16 cellular contexts compared by ENCODE assay signal in the genomic region with DNA sequence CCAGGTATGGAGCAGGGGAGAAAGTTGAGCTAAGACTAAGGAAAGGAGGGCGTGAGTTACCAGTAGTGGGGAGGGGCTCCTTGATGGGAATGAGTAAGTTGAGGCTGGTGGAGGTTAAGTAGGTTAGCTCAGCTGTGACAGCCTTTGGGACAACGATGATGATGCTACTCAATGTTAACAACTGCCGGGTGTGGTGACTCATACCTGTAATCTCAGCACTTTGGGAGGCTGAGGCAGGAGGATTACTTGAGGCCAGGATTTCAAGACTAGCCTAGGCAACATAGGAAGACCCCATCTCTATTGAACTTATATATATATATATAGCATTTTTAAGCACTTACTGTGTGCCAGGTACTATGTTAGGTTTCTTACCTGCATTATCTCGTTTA. TPM values are rescaled to one million over a fixed set of nuclear protein-coding genes. Genes with fewer than 3 reads are reported as not detected.
DNase-seq lines count a peak whose midpoint lies in the region; ATAC-seq lines count a peak whose summit lies in the region.
"Had no signal": no experiment of that assay in that cellular context is flagged by ENCODE, and none has a peak within 500 bp of the region (broad histone marks: within the 10 kb centered on the region; RNA-seq: fewer than 3 reads in every experiment).

No MANE protein-coding gene starts in this region.

- H2AFZ ChIP-seq in trophoblast cell (ENCODE audit: insufficient read depth, low read length, poor library complexity): no peak overlapping the region

- no peak overlapping the region for H4K12ac ChIP-seq in trophoblast cell (ENCODE audit: low read depth, low read length)

- no peak overlapping the region for H2BK5ac ChIP-seq in trophoblast cell (ENCODE audit: low read depth, low read length, poor library complexity)

- peak; percentile 23 for DNase-seq in activated CD8-positive, alpha-beta memory T cell treated with anti-CD3 and anti-CD28 coated beads, Interleukin-2, amount 50 U/mL, for 48 hours
- no peak for DNase-seq in activated CD8-positive, alpha-beta memory T cell treated with anti-CD3 and anti-CD28 coated beads, Interleukin-2, amount 50 U/mL, for 4 hours
- peak; percentile 52 for DNase-seq in RKO (ENCODE audit: low spot score)
- no peak for DNase-seq in left colon
- peak in 1 of 2 donors; percentile 56 for DNase-seq in trophoblast cell
- DNase-seq: CD4-positive, alpha-beta memory T cell; DMS153; DMS79; GF-D8; GOT3; H7 had no signal

- WGBS in trophoblast cell (ENCODE audit: extremely low coverage, insufficient coverage, insufficient read length): no CpG with 5 or more reads among the region's 4 CpGs

- no peaks in the 10 kb centered on the region for H3K79me2 ChIP-seq in trophoblast cell (ENCODE audit: control insufficient read depth, insufficient read depth, low read length, poor library complexity)

- H3K14ac ChIP-seq in trophoblast cell (ENCODE audit: low read length): no peak overlapping the region

- H3K18ac ChIP-seq in trophoblast cell (ENCODE audit: low read length): no peak overlapping the region

- no peak overlapping the region for H2BK12ac ChIP-seq in trophoblast cell (ENCODE audit: low read length)

- no peak overlapping the region for H3K9ac ChIP-seq in trophoblast cell (ENCODE audit: low read length)
- H3K9ac ChIP-seq: BLaER1 had no signal

- no peak overlapping the region for H3K23ac ChIP-seq in trophoblast cell (ENCODE audit: low read length)

- peaks cover 3% of the 10 kb centered on the region for H3K79me1 ChIP-seq in trophoblast cell (ENCODE audit: low read length)

- H4K8ac ChIP-seq in trophoblast cell (ENCODE audit: low read depth, low read length): no peak overlapping the region

- peak overlapping the region; percentile 3 for H4K91ac ChIP-seq in trophoblast cell (ENCODE audit: low read depth, low read length)

- intact Hi-C loops in left colon (cut with DNase I, micrococcal nuclease): no loop called here

- ATAC-seq in left colon (peak; percentile 15), HG02840 (IDR thresholded peaks at IDR 0.05; ENCODE audit: low FRiP score, unreplicated experiment) (no peak), HG02798 (IDR thresholded peaks at IDR 0.05; ENCODE audit: poor library complexity, unreplicated experiment) (no peak)
- ATAC-seq: A549 had no signal

- no peak overlapping the region for H3K27ac ChIP-seq in trophoblast cell (ENCODE audit: low read depth, low read length)
- H3K27ac ChIP-seq: 22Rv1, A549, BLaER1 had no signal

- H3K4ac ChIP-seq in trophoblast cell (ENCODE audit: low read depth, low read length): no peak overlapping the region

- H3K4me3 ChIP-seq in trophoblast cell (ENCODE audit: low read depth, low read length): no peak overlapping the region
- H3K4me3 ChIP-seq: A549, BLaER1 had no signal

- no peak overlapping the region for H2AK5ac ChIP-seq in trophoblast cell (ENCODE audit: low read length)

- H3K9me3 ChIP-seq in trophoblast cell (ENCODE audit: insufficient read depth, low read depth, low read length): no peaks in the 10 kb centered on the region
- H3K9me3 ChIP-seq: A549, BLaER1 had no signal

- H3K27me3 ChIP-seq in trophoblast cell (ENCODE audit: insufficient read depth, low read length): no peaks in the 10 kb centered on the region
- H3K27me3 ChIP-seq: BLaER1 had no signal

- H2BK120ac ChIP-seq in trophoblast cell (ENCODE audit: insufficient read depth, low read length, poor library complexity): no peak overlapping the region

- peaks cover 31 to 40% of the 10 kb centered on the region in 2 experiments for H3K36me3 ChIP-seq in trophoblast cell (ENCODE audit: control insufficient read depth in 1 of 2, insufficient read depth in 2 of 2, low read length in 2 of 2)

- H3K4me2 ChIP-seq in trophoblast cell (ENCODE audit: low read length): no peak overlapping the region
- H3K4me2 ChIP-seq: A549, BLaER1 had no signal

- H3K4me1 ChIP-seq in trophoblast cell (ENCODE audit: control insufficient read depth in 1 of 2, insufficient read depth in 2 of 2, low read length in 2 of 2): peaks cover 7 to 10% of the 10 kb centered on the region in 2 experiments
- H3K4me1 ChIP-seq: A549 had no signal

RNA-seq across cellular contexts. Expression of gene HK2, which starts 48.4 kb away (rescaled TPM):
- total RNA-seq in left colon: 100 to 1,000 TPM; 172 to 423 TPM
- polyA plus RNA-seq in trophoblast cell (2013): 24.5 and 24.8 TPM in 2 replicates

Comparison
In these comparisons a context has a peak if more than half of its experiments do, and no peak if none do; other contexts are left out.
1. DNase-seq: peak in activated CD8-positive, alpha-beta memory T cell treated with anti-CD3 and anti-CD28 coated beads, Interleukin-2, amount 50 U/mL, for 48 hours (single experiment) and RKO (single experiment); none in activated CD8-positive, alpha-beta memory T cell treated with anti-CD3 and anti-CD28 coated beads, Interleukin-2, amount 50 U/mL, for 4 hours (single experiment) and left colon (0 of 2).